Comparison of ENCODE assay signal across 8 cellular contexts in the genomic region with DNA sequence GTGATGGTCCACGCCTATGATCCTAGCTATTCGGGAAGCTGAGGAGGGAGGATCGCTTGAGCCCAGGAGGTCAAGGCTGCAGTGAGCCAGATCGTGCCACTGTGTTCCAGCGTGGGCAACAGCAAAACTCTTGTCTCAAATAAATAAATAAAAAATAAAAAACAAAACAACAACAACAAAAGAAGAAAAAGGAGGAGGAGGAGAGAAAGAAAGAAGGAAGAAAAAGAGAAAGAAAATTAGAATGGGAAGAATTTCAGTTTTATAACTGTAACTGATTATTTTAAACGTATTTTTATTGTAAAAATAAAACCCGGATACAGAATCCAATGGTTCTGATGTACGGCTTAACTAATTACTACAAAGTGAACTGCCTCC. TPM values are rescaled to one million over a fixed set of nuclear protein-coding genes. Genes with fewer than 3 reads are reported as not detected.
A peak's percentile ranks its signal among the peaks of the same experiment; 100 is the strongest.
DNase-seq lines count a peak whose midpoint lies in the region; ATAC-seq and TF ChIP-seq lines count a peak whose summit lies in the region.

No MANE protein-coding gene starts in this region.

- peak overlapping the region; percentile 77 to 81 for H3K27ac ChIP-seq in right atrium auricular region
- H3K27ac ChIP-seq in breast epithelium: peak overlapping the region; percentile 83 to 97
- H3K27ac ChIP-seq in muscle layer of colon (ENCODE audit: low read depth, low read length): peak overlapping the region; percentile 83

- H3K9me3 ChIP-seq in right atrium auricular region (no peaks in the 10 kb centered on the region), breast epithelium (no peaks in the 10 kb centered on the region), muscle layer of colon (ENCODE audit: low read length) (no peaks in the 10 kb centered on the region)

- H3K4me1 ChIP-seq in right atrium auricular region (peaks cover 0 to 26% of the 10 kb centered on the region in 2 donors), breast epithelium (no peaks in the 10 kb centered on the region), muscle layer of colon (ENCODE audit: insufficient read depth, low read length) (peaks cover 6% of the 10 kb centered on the region)

- no peaks in the 10 kb centered on the region for H3K36me3 ChIP-seq in right atrium auricular region
- H3K36me3 ChIP-seq in breast epithelium: no peaks in the 10 kb centered on the region
- H3K36me3 ChIP-seq in muscle layer of colon (ENCODE audit: insufficient read depth, low read length): no peaks in the 10 kb centered on the region

- intact Hi-C loops in Right ventricle myocardium superior (cut with DNase I) (loop anchor here (2.0 kb wide), 1 partner anchor 53 kb away; no protein-coding TSS in a partner anchor), breast epithelium (cut with DNase I; ENCODE audit: low total_unique reads) (no loop called here)

- DNase-seq in right atrium auricular region (ENCODE audit: low spot score) (no peak), Right ventricle myocardium superior (no peak), breast epithelium (ENCODE audit: low spot score in 2 of 2) (no peak)
- DNase-seq in central memory CD4-positive, alpha-beta T cell: no peak

- TF ChIP-seq CTCF in right atrium auricular region (IDR thresholded peaks at IDR 0.05) (no peak), breast epithelium (IDR thresholded peaks at IDR 0.05) (no peak)

- ATAC-seq in Right ventricle myocardium superior (ENCODE audit: poor library complexity): no peak
- no peak for ATAC-seq in HG03469 (IDR thresholded peaks at IDR 0.05; ENCODE audit: unreplicated experiment)
- ATAC-seq in GM18868 (IDR thresholded peaks at IDR 0.05; ENCODE audit: unreplicated experiment): no peak
- ATAC-seq in GM19395 (IDR thresholded peaks at IDR 0.05; ENCODE audit: unreplicated experiment): no peak

- no peak overlapping the region for H3K9ac ChIP-seq in muscle layer of colon (ENCODE audit: low read length)

- no peaks in the 10 kb centered on the region for H3K27me3 ChIP-seq in right atrium auricular region
- no peaks in the 10 kb centered on the region for H3K27me3 ChIP-seq in breast epithelium
- no peaks in the 10 kb centered on the region for H3K27me3 ChIP-seq in muscle layer of colon (ENCODE audit: control insufficient read depth in 1 of 2, insufficient read depth in 2 of 2, low read length in 2 of 2)

- TF ChIP-seq POLR2A in breast epithelium (IDR thresholded peaks at IDR 0.05): no peak

- H3K4me3 ChIP-seq in right atrium auricular region: peak overlapping the region; percentile 48 to 54
- peak overlapping the region; percentile 40 to 69 (median 48) for H3K4me3 ChIP-seq in breast epithelium
- H3K4me3 ChIP-seq in muscle layer of colon (ENCODE audit: low read depth in 1 of 2, low read length in 2 of 2): peak overlapping the region; percentile 55 to 74

RNA-seq across cellular contexts. Expression of gene PSAP, which starts 37.2 kb away (rescaled TPM):
- total RNA-seq in right atrium auricular region (1,000 to 10,000 TPM; 1,145 to 1,486 TPM), Right ventricle myocardium superior (1,816 TPM), breast epithelium (1,000 to 10,000 TPM in 1 of 3 donors, 100 to 1,000 TPM in 2; 623 to 1,873 (median 945) TPM)
